ENCODE assay signal across 1 cellular context in genomic region chr15:40449275-40449674, GRCh38.
TF ChIP-seq lines count a peak whose summit lies in the region.

No MANE protein-coding gene starts in this region.

TF ChIP-seq in SK-N-SH, 30 proteins besides CTCF, POLR2A, EP300 and RAD21 (continued from another document):
- TF ChIP-seq, protein P1, sequence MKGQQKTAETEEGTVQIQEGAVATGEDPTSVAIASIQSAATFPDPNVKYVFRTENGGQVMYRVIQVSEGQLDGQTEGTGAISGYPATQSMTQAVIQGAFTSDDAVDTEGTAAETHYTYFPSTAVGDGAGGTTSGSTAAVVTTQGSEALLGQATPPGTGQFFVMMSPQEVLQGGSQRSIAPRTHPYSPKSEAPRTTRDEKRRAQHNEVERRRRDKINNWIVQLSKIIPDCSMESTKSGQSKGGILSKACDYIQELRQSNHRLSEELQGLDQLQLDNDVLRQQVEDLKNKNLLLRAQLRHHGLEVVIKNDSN (IDR thresholded peaks at IDR 0.05; ENCODE audit: borderline replicate concordance, low read depth) = no peak
- TF ChIP-seq MEF2A (IDR thresholded peaks at IDR 0.05; ENCODE audit: borderline replicate concordance, low read depth) (no peak), GATA2 (CRISPR knock-in tag; IDR thresholded peaks at IDR 0.05) (no peak), YY1 (IDR thresholded peaks at IDR 0.05; ENCODE audit: low read depth) (no peak), JUND (IDR thresholded peaks at IDR 0.05) (peak; percentile 23; the same call in 1 of the 2 replicates), FOSL2 (IDR thresholded peaks at IDR 0.05; ENCODE audit: borderline replicate concordance, low read depth) (peak; percentile 56; the same call in 1 of the 2 replicates), POLR2AphosphoS5 (IDR thresholded peaks at IDR 0.05; ENCODE audit: low read depth, low read length) (no peak), CHD2 (IDR thresholded peaks at IDR 0.05; ENCODE audit: low read length, partially characterized antibody) (no peak), PBX3 (IDR thresholded peaks at IDR 0.05) (no peak), GABPA (IDR thresholded peaks at IDR 0.05; ENCODE audit: low read depth) (no peak), IRF3 (IDR thresholded peaks at IDR 0.05; ENCODE audit: low read depth, low read length) (no peak), MAX (IDR thresholded peaks at IDR 0.05; ENCODE audit: low read depth) (no peak)
- TF ChIP-seq, protein P2, sequence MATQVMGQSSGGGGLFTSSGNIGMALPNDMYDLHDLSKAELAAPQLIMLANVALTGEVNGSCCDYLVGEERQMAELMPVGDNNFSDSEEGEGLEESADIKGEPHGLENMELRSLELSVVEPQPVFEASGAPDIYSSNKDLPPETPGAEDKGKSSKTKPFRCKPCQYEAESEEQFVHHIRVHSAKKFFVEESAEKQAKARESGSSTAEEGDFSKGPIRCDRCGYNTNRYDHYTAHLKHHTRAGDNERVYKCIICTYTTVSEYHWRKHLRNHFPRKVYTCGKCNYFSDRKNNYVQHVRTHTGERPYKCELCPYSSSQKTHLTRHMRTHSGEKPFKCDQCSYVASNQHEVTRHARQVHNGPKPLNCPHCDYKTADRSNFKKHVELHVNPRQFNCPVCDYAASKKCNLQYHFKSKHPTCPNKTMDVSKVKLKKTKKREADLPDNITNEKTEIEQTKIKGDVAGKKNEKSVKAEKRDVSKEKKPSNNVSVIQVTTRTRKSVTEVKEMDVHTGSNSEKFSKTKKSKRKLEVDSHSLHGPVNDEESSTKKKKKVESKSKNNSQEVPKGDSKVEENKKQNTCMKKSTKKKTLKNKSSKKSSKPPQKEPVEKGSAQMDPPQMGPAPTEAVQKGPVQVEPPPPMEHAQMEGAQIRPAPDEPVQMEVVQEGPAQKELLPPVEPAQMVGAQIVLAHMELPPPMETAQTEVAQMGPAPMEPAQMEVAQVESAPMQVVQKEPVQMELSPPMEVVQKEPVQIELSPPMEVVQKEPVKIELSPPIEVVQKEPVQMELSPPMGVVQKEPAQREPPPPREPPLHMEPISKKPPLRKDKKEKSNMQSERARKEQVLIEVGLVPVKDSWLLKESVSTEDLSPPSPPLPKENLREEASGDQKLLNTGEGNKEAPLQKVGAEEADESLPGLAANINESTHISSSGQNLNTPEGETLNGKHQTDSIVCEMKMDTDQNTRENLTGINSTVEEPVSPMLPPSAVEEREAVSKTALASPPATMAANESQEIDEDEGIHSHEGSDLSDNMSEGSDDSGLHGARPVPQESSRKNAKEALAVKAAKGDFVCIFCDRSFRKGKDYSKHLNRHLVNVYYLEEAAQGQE (IDR thresholded peaks at IDR 0.05; ENCODE audit: low read depth, low read length) = no peak
